Comparison of ENCODE assay signal across 33 cellular contexts in genomic region chr7:45133877-45134276, GRCh38. TPM values are rescaled to one million over a fixed set of nuclear protein-coding genes. Genes with fewer than 3 reads are reported as not detected.
DNase-seq lines count a peak whose midpoint lies in the region; FAIRE-seq and TF ChIP-seq lines count a peak whose summit lies in the region.
"Had no signal": no experiment of that assay in that cellular context is flagged by ENCODE, and none has a peak within 500 bp of the region (broad histone marks: within the 10 kb centered on the region; RNA-seq: fewer than 3 reads in every experiment).

No MANE protein-coding gene starts in this region.

- CTCF ChIA-PET in activated CD4-positive, alpha-beta T cell treated with anti-CD3 and anti-CD28 coated beads, Interleukin-2, amount 10 ng/mL, durations not matched to agents 7 days and 5 days (lab: Charles Lee), result interaction anchor here (1.4 to 5.4 kb wide), 3 partner anchors 10 to 161 kb away, joined by 3 to 44 read pairs (median 5); no protein-coding TSS in a partner anchor

- intact Hi-C loops in activated CD4-positive, alpha-beta T cell treated with anti-CD3 and anti-CD28 coated beads, Interleukin-2, amount 10 ng/mL, durations not matched to agents 24 days and 14 days (cut with micrococcal nuclease), result no loop called here
- intact Hi-C loops in spleen (cut with DNase I; ENCODE audit: low total_unique reads), result loop anchor here (10.0 kb wide), 1 partner anchor 549 kb away; the partner anchor contains the start of gene TMED4

- H3K27me3 ChIP-seq in osteoblast (ENCODE audit: insufficient read depth, low read length) (peaks cover 4% of the 10 kb centered on the region), spleen (replicated peaks in 1 of 7) (no peaks in the 10 kb centered on the region), small intestine (ENCODE audit: control insufficient read depth in 2 of 2, insufficient read depth in 2 of 2, low read length in 2 of 2) (no peaks in the 10 kb centered on the region)
- H3K27me3 ChIP-seq: BE2C, BLaER1 had no signal

- H3K27ac ChIP-seq in osteoblast (ENCODE audit: low read depth, low read length) (no peak overlapping the region), spleen (no peak overlapping the region), small intestine (ENCODE audit: low read depth in 1 of 2, low read length in 1 of 2) (no peak overlapping the region)
- H3K27ac ChIP-seq: BLaER1 had no signal

- TF ChIP-seq CTCF in neural crest cell (conservative IDR thresholded peaks at IDR 0.05), result no peak
- TF ChIP-seq CTCF in osteoblast (IDR thresholded peaks at IDR 0.05; ENCODE audit: extremely low read depth, low read depth, low read length), result no peak
- TF ChIP-seq CTCF in spleen (IDR thresholded peaks at IDR 0.05 in 8 of 11, conservative IDR thresholded peaks at IDR 0.05 in 3 of 11), result no peak

- no peaks in the 10 kb centered on the region for H3K27me3 Mint-ChIP-seq in activated CD4-positive, alpha-beta T cell treated with anti-CD3 and anti-CD28 coated beads, Interleukin-2, amount 10 ng/mL, durations not matched to agents 7 days and 5 days
- peaks cover 2% of the 10 kb centered on the region for H3K27me3 Mint-ChIP-seq in activated CD4-positive, alpha-beta T cell treated with anti-CD3 and anti-CD28 coated beads, Interleukin-2, amount 10 ng/mL, durations not matched to agents 24 days and 14 days
- peaks cover 4% of the 10 kb centered on the region for H3K27me3 Mint-ChIP-seq in neural crest cell (ENCODE audit: low read depth)
- H3K27me3 Mint-ChIP-seq: CD4-positive, alpha-beta memory T cell; CD8-positive, alpha-beta memory T cell had no signal

- no peaks in the 10 kb centered on the region for H3K36me3 ChIP-seq in osteoblast (ENCODE audit: insufficient read depth, low read length)
- no peaks in the 10 kb centered on the region for H3K36me3 ChIP-seq in spleen
- no peaks in the 10 kb centered on the region for H3K36me3 ChIP-seq in small intestine (ENCODE audit: control insufficient read depth in 2 of 2, insufficient read depth in 2 of 2, low read length in 2 of 2)
- H3K36me3 ChIP-seq: BE2C, BLaER1 had no signal

- H3K4me3 Mint-ChIP-seq in activated CD4-positive, alpha-beta T cell treated with anti-CD3 and anti-CD28 coated beads, Interleukin-2, amount 10 ng/mL, durations not matched to agents 7 days and 5 days, result no peak overlapping the region
- no peak overlapping the region for H3K4me3 Mint-ChIP-seq in activated CD4-positive, alpha-beta T cell treated with anti-CD3 and anti-CD28 coated beads, Interleukin-2, amount 10 ng/mL, durations not matched to agents 24 days and 14 days
- H3K4me3 Mint-ChIP-seq in neural crest cell, result no peak overlapping the region
- H3K4me3 Mint-ChIP-seq: CD14-positive monocyte; CD4-positive, alpha-beta memory T cell; CD4-positive, CD25-positive, alpha-beta regulatory T cell; CD8-positive, alpha-beta memory T cell had no signal

- H3K9me3 Mint-ChIP-seq in activated CD4-positive, alpha-beta T cell treated with anti-CD3 and anti-CD28 coated beads, Interleukin-2, amount 10 ng/mL, durations not matched to agents 7 days and 5 days, result no peaks in the 10 kb centered on the region
- H3K9me3 Mint-ChIP-seq in activated CD4-positive, alpha-beta T cell treated with anti-CD3 and anti-CD28 coated beads, Interleukin-2, amount 10 ng/mL, durations not matched to agents 24 days and 14 days, result no peaks in the 10 kb centered on the region
- no peaks in the 10 kb centered on the region for H3K9me3 Mint-ChIP-seq in neural crest cell
- H3K9me3 Mint-ChIP-seq: CD4-positive, alpha-beta memory T cell; CD4-positive, CD25-positive, alpha-beta regulatory T cell; CD8-positive, alpha-beta memory T cell had no signal

- no peak for FAIRE-seq in small intestine (lab: Jason Lieb, UNC)
- FAIRE-seq: A204.1, GM12878, GM12892, GM18507 had no signal

- H3K9me3 ChIP-seq in osteoblast (ENCODE audit: low read depth, low read length) (no peaks in the 10 kb centered on the region), spleen (no peaks in the 10 kb centered on the region), small intestine (ENCODE audit: control insufficient read depth, low read depth) (no peaks in the 10 kb centered on the region)
- H3K9me3 ChIP-seq: BE2C, BLaER1 had no signal

- peaks cover 20% of the 10 kb centered on the region for H3K4me1 Mint-ChIP-seq in activated CD4-positive, alpha-beta T cell treated with anti-CD3 and anti-CD28 coated beads, Interleukin-2, amount 10 ng/mL, durations not matched to agents 7 days and 5 days
- peaks cover 12% of the 10 kb centered on the region for H3K4me1 Mint-ChIP-seq in activated CD4-positive, alpha-beta T cell treated with anti-CD3 and anti-CD28 coated beads, Interleukin-2, amount 10 ng/mL, durations not matched to agents 24 days and 14 days
- H3K4me1 Mint-ChIP-seq in neural crest cell, result peaks cover 5% of the 10 kb centered on the region

- no peaks in the 10 kb centered on the region for H4K20me1 ChIP-seq in osteoblast (ENCODE audit: insufficient read depth, low read length)
- H4K20me1 ChIP-seq: BLaER1 had no signal

- H3K79me2 ChIP-seq in osteoblast (ENCODE audit: insufficient read depth, low read length), result no peaks in the 10 kb centered on the region

- no peak overlapping the region for H2AFZ ChIP-seq in osteoblast (ENCODE audit: low read length)

- POLR2A ChIA-PET in activated CD4-positive, alpha-beta T cell treated with anti-CD3 and anti-CD28 coated beads, Interleukin-2, amount 10 ng/mL, durations not matched to agents 7 days and 5 days (lab: Charles Lee), result no interaction called here

- H3K4me2 ChIP-seq in osteoblast (ENCODE audit: insufficient read depth, low read length), result no peak overlapping the region
- H3K4me2 ChIP-seq: BLaER1 had no signal

- no peak for TF ChIP-seq POLR2A in spleen (IDR thresholded peaks at IDR 0.05)

- no peak overlapping the region for H3K4me3 ChIP-seq in osteoblast (ENCODE audit: insufficient read depth, low read length)
- H3K4me3 ChIP-seq in spleen, result no peak overlapping the region
- H3K4me3 ChIP-seq in small intestine (ENCODE audit: low read depth in 1 of 2, low read length in 2 of 2), result no peak overlapping the region
- H3K4me3 ChIP-seq: BLaER1, GM12878 had no signal

- H3K27ac Mint-ChIP-seq in activated CD4-positive, alpha-beta T cell treated with anti-CD3 and anti-CD28 coated beads, Interleukin-2, amount 10 ng/mL, durations not matched to agents 7 days and 5 days, result peak overlapping the region; percentile 22
- H3K27ac Mint-ChIP-seq in activated CD4-positive, alpha-beta T cell treated with anti-CD3 and anti-CD28 coated beads, Interleukin-2, amount 10 ng/mL, durations not matched to agents 24 days and 14 days, result no peak overlapping the region
- peak overlapping the region; percentile 78 for H3K27ac Mint-ChIP-seq in neural crest cell (ENCODE audit: unreplicated experiment)

- DNase-seq in activated CD4-positive, alpha-beta T cell treated with anti-CD3 and anti-CD28 coated beads, Interleukin-2, amount 10 ng/mL, durations not matched to agents 7 days and 5 days, result no peak
- no peak for DNase-seq in activated CD4-positive, alpha-beta T cell treated with anti-CD3 and anti-CD28 coated beads, Interleukin-2, amount 10 ng/mL, durations not matched to agents 24 days and 14 days
- DNase-seq in neural crest cell (ENCODE audit: low read depth, low spot score) (no peak), osteoblast (ENCODE audit: insufficient read length, low spot score, missing footprints) (peak; percentile 39), spleen (peak; percentile 64), NOMO-1 treated with DMSO at 0.1 percent for 48 hours (lab: John Stamatoyannopoulos, UW; ENCODE audit: unreplicated experiment) (no peak), small intestine (no peak)
- DNase-seq in stimulated activated CD4-positive, alpha-beta T cell treated with anti-CD3 and anti-CD28 coated beads, Interleukin-2, amount 100 ng/mL, for 24 hours, result no peak
- DNase-seq: 8988T; ACHN; BE2C; C1 segment of cervical spinal cord; CD4-positive, alpha-beta memory T cell; CD4-positive, CD25-positive, alpha-beta regulatory T cell; COR-L47; DMS 273 treated with DMSO at 0.1 percent for 48 hours; DMS153; DMS53; DMS79; DND-41; EL; GDM1 had no signal

- H3K4me1 ChIP-seq in osteoblast (ENCODE audit: insufficient read depth, low read length) (no peaks in the 10 kb centered on the region), spleen (peaks cover 0 to 11% (median 2%) of the 10 kb centered on the region in 6 donors), small intestine (ENCODE audit: control insufficient read depth in 2 of 2, insufficient read depth in 1 of 2, low read depth in 1 of 2, low read length in 1 of 2) (no peaks in the 10 kb centered on the region)
- H3K4me1 ChIP-seq: BE2C had no signal

- 89 to 97% (median 93%) methylated on average over 7 of the region's 7 CpGs for WGBS in spleen, 5 donors
- WGBS in small intestine, 3 donors, result 92 to 93% (median 92%) methylated on average over 7 of the region's 7 CpGs

- no peaks in the 10 kb centered on the region for H3K36me3 Mint-ChIP-seq in activated CD4-positive, alpha-beta T cell treated with anti-CD3 and anti-CD28 coated beads, Interleukin-2, amount 10 ng/mL, durations not matched to agents 7 days and 5 days (ENCODE audit: low read depth)
- no peaks in the 10 kb centered on the region for H3K36me3 Mint-ChIP-seq in activated CD4-positive, alpha-beta T cell treated with anti-CD3 and anti-CD28 coated beads, Interleukin-2, amount 10 ng/mL, durations not matched to agents 24 days and 14 days (ENCODE audit: low read depth)
- no peaks in the 10 kb centered on the region for H3K36me3 Mint-ChIP-seq in neural crest cell (ENCODE audit: low read depth)
- H3K36me3 Mint-ChIP-seq: CD14-positive monocyte; CD4-positive, alpha-beta memory T cell; CD4-positive, CD25-positive, alpha-beta regulatory T cell; CD8-positive, alpha-beta memory T cell had no signal

RNA-seq across cellular contexts. Expression of gene TBRG4, which starts 22.4 kb away (rescaled TPM):
- 100 to 1,000 TPM in 1 of 2 experiments, 10 to 100 TPM in 1; 98.9 to 102 TPM for total RNA-seq in activated CD4-positive, alpha-beta T cell treated with anti-CD3 and anti-CD28 coated beads, Interleukin-2, amount 10 ng/mL, durations not matched to agents 7 days and 5 days
- total RNA-seq in activated CD4-positive, alpha-beta T cell treated with anti-CD3 and anti-CD28 coated beads, Interleukin-2, amount 10 ng/mL, durations not matched to agents 24 days and 14 days, result 192 and 198 TPM in 2 replicates
- total RNA-seq in neural crest cell (104 and 109 TPM in 2 replicates), osteoblast (41.5 and 43.1 TPM in 2 replicates), spleen (10 to 100 TPM; 37.9 to 77.1 (median 67.4) TPM)
- polyA plus RNA-seq in spleen (10 to 100 TPM; 42.9 to 59.9 (median 46.2) TPM), small intestine (10 to 100 TPM; 44.9 to 70.7 (median 55.5) TPM)

RNA-seq across cellular contexts. Expression of gene RAMP3, which starts 23.7 kb away (rescaled TPM):
- not detected for total RNA-seq in activated CD4-positive, alpha-beta T cell treated with anti-CD3 and anti-CD28 coated beads, Interleukin-2, amount 10 ng/mL, durations not matched to agents 7 days and 5 days
- not detected in 2 replicates for total RNA-seq in activated CD4-positive, alpha-beta T cell treated with anti-CD3 and anti-CD28 coated beads, Interleukin-2, amount 10 ng/mL, durations not matched to agents 24 days and 14 days
- not detected in 2 replicates for total RNA-seq in neural crest cell
- not detected in 2 replicates for total RNA-seq in osteoblast
- 10 to 100 TPM in 5 of 7 donors, 1 to 10 TPM in 2; 6.3 to 27.8 (median 11.8) TPM for total RNA-seq in spleen
- polyA plus RNA-seq in spleen, result 10 to 100 TPM; 14.2 to 21.6 (median 18.9) TPM
- 10 to 100 TPM in 1 of 3 donors, 1 to 10 TPM in 1, under 1 TPM in 1; 0.67 to 48.6 (median 5.9) TPM for polyA plus RNA-seq in small intestine
- total RNA-seq: A673; CD4-positive, alpha-beta memory T cell; CD4-positive, CD25-positive, alpha-beta regulatory T cell; CD8-positive, alpha-beta memory T cell; Daoy; G401; GM12878 had no signal
- polyA plus RNA-seq: AG04450; CD14-positive monocyte; CD4-positive, CD25-positive, alpha-beta regulatory T cell; CD8-positive, alpha-beta memory T cell; GM12878 had no signal

RNA-seq across cellular contexts. Expression of gene NACAD, which starts 45.1 kb away (rescaled TPM):
- total RNA-seq in activated CD4-positive, alpha-beta T cell treated with anti-CD3 and anti-CD28 coated beads, Interleukin-2, amount 10 ng/mL, durations not matched to agents 7 days and 5 days, result not detected
- total RNA-seq in activated CD4-positive, alpha-beta T cell treated with anti-CD3 and anti-CD28 coated beads, Interleukin-2, amount 10 ng/mL, durations not matched to agents 24 days and 14 days, result 0.09 and 0.31 TPM in 2 replicates
- 7.2 and 9.7 TPM in 2 replicates for total RNA-seq in neural crest cell
- 0.59 and 0.72 TPM in 2 replicates for total RNA-seq in osteoblast
- 1 to 10 TPM; 1.2 to 6.2 (median 3.4) TPM for total RNA-seq in spleen
- 1 to 10 TPM in 1 of 3 donors, under 1 TPM in 2; 0.30 to 1.0 (median 0.30) TPM for polyA plus RNA-seq in spleen
- 1 to 10 TPM in 1 of 3 donors, under 1 TPM in 2; 0.22 to 2.9 (median 0.54) TPM for polyA plus RNA-seq in small intestine
- total RNA-seq: CD4-positive, alpha-beta memory T cell; G401; GM12878 had no signal
- polyA plus RNA-seq: CD14-positive monocyte; CD4-positive, alpha-beta memory T cell; CD4-positive, CD25-positive, alpha-beta regulatory T cell; GM12878 had no signal

Comparison
In these comparisons a context has a peak if more than half of its experiments do, and no peak if none do; other contexts are left out.
1. DNase-seq: peak in osteoblast (single experiment) and spleen (single experiment); none in activated CD4-positive, alpha-beta T cell treated with anti-CD3 and anti-CD28 coated beads, Interleukin-2, amount 10 ng/mL, durations not matched to agents 7 days and 5 days (single experiment), activated CD4-positive, alpha-beta T cell treated with anti-CD3 and anti-CD28 coated beads, Interleukin-2, amount 10 ng/mL, durations not matched to agents 24 days and 14 days (single experiment), neural crest cell (single experiment), NOMO-1 treated with DMSO at 0.1 percent for 48 hours (single experiment), stimulated activated CD4-positive, alpha-beta T cell treated with anti-CD3 and anti-CD28 coated beads, Interleukin-2, amount 100 ng/mL, for 24 hours (0 of 2) and small intestine (single experiment).